Comparison of ENCODE assay signal across 8 cellular contexts in the genomic region with DNA sequence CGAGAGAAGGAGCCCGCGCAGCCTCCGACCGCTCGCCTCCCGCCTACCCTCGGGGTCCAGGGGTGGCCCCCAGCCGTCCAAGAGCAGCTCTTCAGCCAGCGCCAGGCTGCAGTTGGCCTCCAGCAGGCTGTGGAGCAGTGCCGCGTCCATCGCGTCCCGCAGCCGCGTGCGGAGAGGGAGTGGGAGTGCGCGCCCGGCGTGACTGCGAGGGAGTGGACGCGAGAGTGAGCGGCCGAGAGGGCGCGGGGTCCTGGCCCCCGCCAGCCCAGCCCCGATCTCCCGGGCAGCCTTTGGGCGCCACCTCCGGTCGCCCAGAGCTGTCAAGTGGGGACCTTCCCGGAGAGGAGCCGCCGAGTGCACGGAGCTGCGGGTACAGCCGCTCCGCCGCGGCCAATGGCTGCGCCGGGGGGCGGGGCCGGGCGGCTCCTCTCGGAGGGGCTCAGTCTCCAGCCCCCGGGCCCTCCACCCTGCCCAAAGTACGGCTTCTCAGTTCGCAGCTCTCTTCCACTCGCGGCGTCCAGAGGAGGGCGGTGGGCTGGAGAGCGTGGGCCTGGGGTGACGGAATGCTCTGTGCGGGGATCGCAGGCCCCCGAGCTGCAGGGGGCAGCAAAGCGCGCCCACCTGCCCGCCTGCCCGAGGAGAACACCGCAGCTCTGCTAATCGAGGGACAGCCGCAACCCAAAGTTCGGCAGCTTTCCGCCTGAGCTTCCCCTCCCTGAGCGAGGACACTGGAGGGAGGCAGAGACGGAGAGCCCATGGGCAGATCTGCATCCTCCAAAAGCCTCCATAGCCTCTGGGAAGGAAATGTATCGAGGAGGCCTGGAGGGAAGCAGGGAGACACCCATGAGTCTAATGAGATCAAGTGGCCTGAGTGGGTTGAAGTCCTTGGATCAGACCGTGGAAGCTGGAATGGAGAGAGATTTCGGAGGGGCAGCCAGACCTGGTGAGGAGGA. TPM values are rescaled to one million over a fixed set of nuclear protein-coding genes. Genes with fewer than 3 reads are reported as not detected.
DNase-seq lines count a peak whose midpoint lies in the region; ATAC-seq lines count a peak whose summit lies in the region.

A gene (minus strand): TSS at position 326 of the 953 bp plus-strand sequence. CDS start 176 bp downstream, at position 150.

- no peaks in the 10 kb centered on the region for H3K9me3 Mint-ChIP-seq in CD8-positive, alpha-beta memory T cell
- H3K9me3 Mint-ChIP-seq in IgD-negative memory B cell (no peaks in the 10 kb centered on the region), immature natural killer cell (no peaks in the 10 kb centered on the region)
- no peaks in the 10 kb centered on the region for H3K9me3 Mint-ChIP-seq in activated naive CD8-positive, alpha-beta T cell (ENCODE audit: low read depth)

- H3K4me3 ChIP-seq in CD8-positive, alpha-beta memory T cell (ENCODE audit: low read length) = peak within 1 kb of the TSS; percentile 19

- H3K36me3 ChIP-seq in CD8-positive, alpha-beta memory T cell (ENCODE audit: insufficient read depth, low read length) = no peaks in the 10 kb centered on the region

- H3K27me3 Mint-ChIP-seq in CD8-positive, alpha-beta memory T cell = peaks cover 35 to 74% of the 10 kb centered on the region in 2 donors
- peaks cover 53% of the 10 kb centered on the region for H3K27me3 Mint-ChIP-seq in IgD-negative memory B cell
- H3K27me3 Mint-ChIP-seq in activated naive CD8-positive, alpha-beta T cell = peaks cover 24% of the 10 kb centered on the region
- peaks cover 7 to 25% (median 20%) of the 10 kb centered on the region in 3 donors for H3K27me3 Mint-ChIP-seq in immature natural killer cell (ENCODE audit: low read depth in 3 of 3)

- H3K4me1 ChIP-seq in CD8-positive, alpha-beta memory T cell (ENCODE audit: insufficient read depth, low read length) = peaks cover 8% of the 10 kb centered on the region

- H3K27me3 ChIP-seq in CD8-positive, alpha-beta memory T cell (ENCODE audit: insufficient read depth, low read length, poor library complexity, severe bottlenecking) = peaks cover 34% of the 10 kb centered on the region

- POLR2A ChIA-PET in CD8-positive, alpha-beta memory T cell (lab: Charles Lee) = no interaction called here

- peak in 4 of 5 donors; percentile 13 to 50 (median 19) for DNase-seq in CD8-positive, alpha-beta memory T cell
- DNase-seq in immature natural killer cell (peak; percentile 15 to 32 (median 17)), T-helper 9 cell (no peak), AG08396 (ENCODE audit: low spot score) (no peak)
- DNase-seq in stimulated activated CD8-positive, alpha-beta memory T cell treated with anti-CD3 and anti-CD28 coated beads, Interleukin-12 subunit alpha, Interleukin-12 subunit beta, amount 100 ng/mL, for 4 hours (ENCODE audit: low read depth) = peak; percentile 15

- no peaks in the 10 kb centered on the region for H3K36me3 Mint-ChIP-seq in CD8-positive, alpha-beta memory T cell
- no peaks in the 10 kb centered on the region for H3K36me3 Mint-ChIP-seq in IgD-negative memory B cell
- H3K36me3 Mint-ChIP-seq in activated naive CD8-positive, alpha-beta T cell = no peaks in the 10 kb centered on the region
- H3K36me3 Mint-ChIP-seq in immature natural killer cell = no peaks in the 10 kb centered on the region

- H3K4me3 Mint-ChIP-seq in CD8-positive, alpha-beta memory T cell = peak within 1 kb of the TSS; percentile 63 to 91 (median 77)
- H3K4me3 Mint-ChIP-seq in IgD-negative memory B cell (peak within 1 kb of the TSS; percentile 54 to 90 (median 78)), immature natural killer cell (peak within 1 kb of the TSS; percentile 64 to 85 (median 72))
- H3K4me3 Mint-ChIP-seq in activated naive CD8-positive, alpha-beta T cell = peak within 1 kb of the TSS; percentile 85

- no peaks in the 10 kb centered on the region for H3K9me3 ChIP-seq in CD8-positive, alpha-beta memory T cell (ENCODE audit: low read length)

- H3K27ac ChIP-seq in CD8-positive, alpha-beta memory T cell (ENCODE audit: low read depth, low read length) = no peak within 1 kb of the TSS

- H3K4me1 Mint-ChIP-seq in CD8-positive, alpha-beta memory T cell = peaks cover 9 to 13% (median 13%) of the 10 kb centered on the region in 3 donors
- H3K4me1 Mint-ChIP-seq in IgD-negative memory B cell (peaks cover 3 to 10% (median 4%) of the 10 kb centered on the region in 3 donors), immature natural killer cell (peaks cover 7 to 13% of the 10 kb centered on the region in 2 donors)
- H3K4me1 Mint-ChIP-seq in activated naive CD8-positive, alpha-beta T cell (ENCODE audit: low read depth) = peaks cover 9% of the 10 kb centered on the region

- no peak for ATAC-seq in GM19351 (IDR thresholded peaks at IDR 0.05; ENCODE audit: unreplicated experiment)

- peak within 1 kb of the TSS in 1 of 8 donors; percentile 6 for H3K27ac Mint-ChIP-seq in CD8-positive, alpha-beta memory T cell
- H3K27ac Mint-ChIP-seq in IgD-negative memory B cell (peak within 1 kb of the TSS in 1 of 3 donors; percentile 72), immature natural killer cell (no peak within 1 kb of the TSS)
- H3K27ac Mint-ChIP-seq in activated naive CD8-positive, alpha-beta T cell = no peak within 1 kb of the TSS

- CTCF ChIA-PET in CD8-positive, alpha-beta memory T cell (lab: Charles Lee) = interaction anchor here (0.9 to 4.9 kb wide), 9 partner anchors 10 to 64 kb away, joined by 3 to 70 read pairs (median 4); no protein-coding TSS in a partner anchor

RNA-seq across cellular contexts. Expression of the gene that starts here (rescaled TPM):
- not detected for total RNA-seq in CD8-positive, alpha-beta memory T cell
- polyA plus RNA-seq in CD8-positive, alpha-beta memory T cell = not detected
- not detected for polyA plus RNA-seq in IgD-negative memory B cell
- polyA plus RNA-seq in immature natural killer cell = not detected

Comparison
In these comparisons a context has a peak if more than half of its experiments do, and no peak if none do; other contexts are left out.
1. Peak in DNase-seq and H3K4me3 ChIP-seq in CD8-positive, alpha-beta memory T cell; RNA of the gene not detected or under 1 TPM.
2. Peak in DNase-seq in immature natural killer cell; RNA of the gene not detected or under 1 TPM.